9 cellular contexts compared by ENCODE assay signal in genomic region chr5:127840198-127840524, GRCh38.
DNase-seq lines count a peak whose midpoint lies in the region; ATAC-seq and TF ChIP-seq lines count a peak whose summit lies in the region.
"Had no signal": no experiment of that assay in that cellular context is flagged by ENCODE, and none has a peak within 500 bp of the region (broad histone marks: within the 10 kb centered on the region; RNA-seq: fewer than 3 reads in every experiment).

No MANE protein-coding gene starts in this region.

- WGBS in spleen, 5 donors: 13 to 41% (median 19%) methylated on average over 1 of the region's 1 CpG

- no peaks in the 10 kb centered on the region for H4K20me1 ChIP-seq in MM.1S (ENCODE audit: insufficient read depth, low read length)

- H3K9me3 ChIP-seq in MM.1S (replicated peaks; ENCODE audit: insufficient read depth, low read length) (no peaks in the 10 kb centered on the region), spleen (peaks cover 0 to 4% (median 0%) of the 10 kb centered on the region in 8 donors)

- no peaks in the 10 kb centered on the region for H3F3A ChIP-seq in MM.1S (ENCODE audit: insufficient read depth, low read length)

- in situ Hi-C loops in KBM-7 (cut with MboI; ENCODE audit: low pct_unique_long_range_greater_than_20kb, low sequenced_read_pairs): no loop called here

- H3K9me2 ChIP-seq in MM.1S (replicated peaks; ENCODE audit: insufficient read depth, low read length): no peaks in the 10 kb centered on the region

- H3K36me3 ChIP-seq in MM.1S (replicated peaks; ENCODE audit: insufficient read depth, low read length) (no peaks in the 10 kb centered on the region), spleen (no peaks in the 10 kb centered on the region)

- H3K27ac ChIP-seq in MM.1S (ENCODE audit: low read length): no peak overlapping the region
- H3K27ac ChIP-seq in spleen: no peak overlapping the region

- no peak overlapping the region for H3K4me2 ChIP-seq in MM.1S (ENCODE audit: low read depth, low read length)

- TF ChIP-seq POLR2A in spleen (IDR thresholded peaks at IDR 0.05): no peak

- no peaks in the 10 kb centered on the region for H3K27me3 ChIP-seq in MM.1S (replicated peaks; ENCODE audit: insufficient read depth, low read length)
- no peaks in the 10 kb centered on the region for H3K27me3 ChIP-seq in spleen (replicated peaks in 1 of 7)

- no peaks in the 10 kb centered on the region for H3K4me1 ChIP-seq in MM.1S (ENCODE audit: low read length)
- peaks cover 0 to 5% (median 0%) of the 10 kb centered on the region in 6 donors for H3K4me1 ChIP-seq in spleen

- TF ChIP-seq CTCF in MM.1S (IDR thresholded peaks at IDR 0.05; ENCODE audit: low read length): no peak
- TF ChIP-seq CTCF in spleen (IDR thresholded peaks at IDR 0.05 in 8 of 11, conservative IDR thresholded peaks at IDR 0.05 in 3 of 11): no peak

- H3K4me3 ChIP-seq in MM.1S (ENCODE audit: low read length) (no peak overlapping the region), spleen (no peak overlapping the region)

- intact Hi-C loops in spleen (cut with DNase I; ENCODE audit: low total_unique reads): no loop called here

- no peak overlapping the region for H2AFZ ChIP-seq in MM.1S (ENCODE audit: low read length)

- H3K79me2 ChIP-seq in MM.1S (ENCODE audit: low read length): no peaks in the 10 kb centered on the region

- ATAC-seq in GM19372 (IDR thresholded peaks at IDR 0.05; ENCODE audit: low read depth, unreplicated experiment): peak; percentile 64
- ATAC-seq in HG02870 (IDR thresholded peaks at IDR 0.05; ENCODE audit: unreplicated experiment): peak; percentile 71
- no peak for ATAC-seq in activated CD4-positive, CD25-positive, alpha-beta regulatory T cell treated with anti-CD3 and anti-CD28 coated beads, Interleukin-2, amount 50 U/mL, for 24 hours

- H3K9ac ChIP-seq in MM.1S (ENCODE audit: low read length): no peak overlapping the region

- DNase-seq in AML-193 (lab: John Stamatoyannopoulos, UW) (peak; percentile 79 to 84), KBM-7 (peak; percentile 14), MM.1S (no peak), spleen (no peak), HK-2 (ENCODE audit: unreplicated experiment) (no peak)
- DNase-seq: stimulated activated naive CD4-positive, alpha-beta T cell had no signal

Comparison
In these comparisons a context has a peak if more than half of its experiments do, and no peak if none do; other contexts are left out.
1. DNase-seq: peak in AML-193 (2 of 2) and KBM-7 (single experiment); none in MM.1S (single experiment), spleen (single experiment) and HK-2 (single experiment).
2. ATAC-seq: peak in GM19372 (single experiment) and HG02870 (single experiment); none in activated CD4-positive, CD25-positive, alpha-beta regulatory T cell treated with anti-CD3 and anti-CD28 coated beads, Interleukin-2, amount 50 U/mL, for 24 hours (0 of 2).